In the genomic region with DNA sequence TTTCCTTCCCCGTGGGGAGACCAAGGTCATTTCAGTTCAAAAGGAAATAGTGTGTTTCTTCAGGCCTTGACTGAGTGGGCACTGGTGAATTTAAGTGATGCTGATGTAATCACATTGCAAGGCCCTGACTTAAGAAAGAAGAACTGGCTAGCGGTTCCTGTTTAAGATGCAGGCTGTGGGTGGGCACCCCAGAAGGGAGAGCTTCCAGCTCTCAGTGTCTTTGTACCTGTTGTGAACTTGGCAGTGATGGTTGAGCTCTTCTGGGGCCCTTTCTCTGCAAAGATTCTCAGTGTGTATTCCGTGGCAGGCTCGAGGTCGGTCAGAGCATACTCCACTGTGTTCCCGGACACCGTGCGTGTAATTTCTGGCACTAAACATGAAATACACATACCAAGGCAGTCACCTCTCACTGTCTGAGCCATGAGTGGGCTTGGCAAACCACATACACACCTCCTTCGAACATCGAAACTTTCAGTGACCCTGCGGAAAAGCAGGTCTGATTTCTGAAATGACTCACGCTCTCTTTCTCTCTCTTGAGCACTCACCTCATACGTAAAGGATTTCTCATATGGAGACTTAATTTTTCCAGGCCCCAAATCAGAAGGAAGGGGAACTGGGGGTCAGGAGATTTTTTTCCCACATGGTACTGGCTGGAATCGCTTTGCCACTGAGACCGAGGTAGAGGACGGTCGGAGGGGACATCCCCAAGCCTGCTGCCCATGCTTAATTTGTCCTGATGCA, we compare ENCODE assay signal across 9 cellular contexts.
DNase-seq lines count a peak whose midpoint lies in the region; ATAC-seq and TF ChIP-seq lines count a peak whose summit lies in the region.
"Had no signal": no experiment of that assay in that cellular context is flagged by ENCODE, and none has a peak within 500 bp of the region (broad histone marks: within the 10 kb centered on the region; RNA-seq: fewer than 3 reads in every experiment).

No MANE protein-coding gene starts in this region.

- peak; percentile 73 for DNase-seq in activated effector memory CD4-positive, alpha-beta T cell treated with anti-CD3 and anti-CD28 coated beads, Interleukin-2, amount 50 U/mL, for 16 hours
- no peak for DNase-seq in activated effector memory CD4-positive, alpha-beta T cell treated with Interleukin-2 at 50 U/mL for 16 hours
- peak; percentile 14 for DNase-seq in SIG-M5 (lab: John Stamatoyannopoulos, UW)
- peak; percentile 43 for DNase-seq in epithelial cell of proximal tubule (ENCODE audit: low read depth)
- peak; percentile 40 to 47 for DNase-seq in stimulated activated CD4-positive, alpha-beta T cell treated with anti-CD3 and anti-CD28 coated beads, Interleukin-15, amount 100 ng/mL, for 48 hours (ENCODE audit: low read depth in 2 of 2)
- DNase-seq in GM19238 (ENCODE audit: insufficient read length, low spot score), result no peak
- no peak for DNase-seq in BE2C
- DNase-seq: DND-41 had no signal

- H3K27me3 ChIP-seq in BE2C, result no peaks in the 10 kb centered on the region

- H3K9me3 ChIP-seq in BE2C, result no peaks in the 10 kb centered on the region

- no peaks in the 10 kb centered on the region for H3K36me3 ChIP-seq in BE2C

- H3K4me3 ChIP-seq in epithelial cell of proximal tubule (ENCODE audit: low read depth, low read length), result no peak overlapping the region
- H3K4me3 ChIP-seq in BE2C (ENCODE audit: low read depth, low read length), result no peak overlapping the region

- TF ChIP-seq CTCF in epithelial cell of proximal tubule (conservative IDR thresholded peaks at IDR 0.05; ENCODE audit: low read depth, low read length) (no peak), BE2C (IDR thresholded peaks at IDR 0.05; ENCODE audit: low read depth, low read length) (no peak)

- ATAC-seq in HG02840 (IDR thresholded peaks at IDR 0.05; ENCODE audit: low FRiP score, unreplicated experiment), result peak; percentile 74

- no peaks in the 10 kb centered on the region for H3K4me1 ChIP-seq in BE2C

Comparison
In these comparisons a context has a peak if more than half of its experiments do, and no peak if none do; other contexts are left out.
1. DNase-seq: peak in activated effector memory CD4-positive, alpha-beta T cell treated with anti-CD3 and anti-CD28 coated beads, Interleukin-2, amount 50 U/mL, for 16 hours (single experiment), SIG-M5 (single experiment), epithelial cell of proximal tubule (single experiment) and stimulated activated CD4-positive, alpha-beta T cell treated with anti-CD3 and anti-CD28 coated beads, Interleukin-15, amount 100 ng/mL, for 48 hours (2 of 2); none in activated effector memory CD4-positive, alpha-beta T cell treated with Interleukin-2 at 50 U/mL for 16 hours (single experiment), GM19238 (single experiment) and BE2C (single experiment).